In the genomic region with DNA sequence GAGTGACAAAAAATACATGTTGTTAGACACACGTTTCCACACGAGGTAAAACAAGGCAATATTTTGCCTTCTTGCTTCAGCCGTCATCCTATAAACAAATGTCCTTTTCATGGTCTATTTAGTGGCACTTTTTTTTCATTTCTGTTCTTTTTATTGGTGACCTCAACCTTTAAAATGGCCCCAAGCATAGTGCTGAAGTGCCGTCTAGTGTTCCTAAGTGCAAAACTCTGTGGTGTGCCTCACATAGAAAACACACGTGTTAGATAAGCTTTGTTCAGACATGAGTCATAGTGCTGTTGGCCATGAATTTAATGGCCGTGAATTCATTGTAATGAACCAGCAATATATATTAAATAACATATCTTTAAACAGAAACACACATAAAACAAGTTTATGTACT, we compare ENCODE assay signal across 18 cellular contexts. TPM values are rescaled to one million over a fixed set of nuclear protein-coding genes. Genes with fewer than 3 reads are reported as not detected.
DNase-seq lines count a peak whose midpoint lies in the region; ATAC-seq and TF ChIP-seq lines count a peak whose summit lies in the region.
"Had no signal": no experiment of that assay in that cellular context is flagged by ENCODE, and none has a peak within 500 bp of the region (broad histone marks: within the 10 kb centered on the region; RNA-seq: fewer than 3 reads in every experiment).

No MANE protein-coding gene starts in this region.

- H3K36me3 ChIP-seq in Karpas-422 (ENCODE audit: insufficient read depth, low read length): no peaks in the 10 kb centered on the region
- H3K36me3 ChIP-seq in smooth muscle cell (ENCODE audit: low read depth): no peaks in the 10 kb centered on the region

- no peaks in the 10 kb centered on the region for H3F3A ChIP-seq in smooth muscle cell (ENCODE audit: low read depth)

- H3K9me3 Mint-ChIP-seq in activated T-helper 1 cell treated with anti-CD3 and anti-CD28 coated beads, Interleukin-12 subunit alpha, Interleukin-12 subunit beta, Interleukin-2, Interleukin-4 antibody, amounts not matched to agents 30 ng/mL and 10 ng/mL and 1 ng/mL, durations not matched to agents 14 hours and 24 hours and 36 hours: no peaks in the 10 kb centered on the region
- H3K9me3 Mint-ChIP-seq: CD8-positive, alpha-beta T cell; dendritic cell treated with granulocyte-macrophage colony-stimulating factor and Interleukin-4, amounts not matched to agents 40 ng/mL and 50 ng/mL, for 4 days; memory B cell had no signal

- H4K20me1 ChIP-seq in Karpas-422 (ENCODE audit: insufficient read depth, low read depth, low read length) (no peaks in the 10 kb centered on the region), smooth muscle cell (ENCODE audit: low read depth) (no peaks in the 10 kb centered on the region)

- ATAC-seq in GM21737 (IDR thresholded peaks at IDR 0.05; ENCODE audit: unreplicated experiment): no peak
- ATAC-seq: CD8-positive, alpha-beta T cell had no signal

- no peak overlapping the region for H3K27ac Mint-ChIP-seq in activated T-helper 1 cell treated with anti-CD3 and anti-CD28 coated beads, Interleukin-12 subunit alpha, Interleukin-12 subunit beta, Interleukin-2, Interleukin-4 antibody, amounts not matched to agents 30 ng/mL and 10 ng/mL and 1 ng/mL, durations not matched to agents 14 hours and 24 hours and 36 hours
- H3K27ac Mint-ChIP-seq: CD8-positive, alpha-beta T cell; dendritic cell treated with granulocyte-macrophage colony-stimulating factor and Interleukin-4, amounts not matched to agents 40 ng/mL and 50 ng/mL, for 4 days; memory B cell had no signal

- H3K9ac ChIP-seq in Karpas-422 (ENCODE audit: low read length) (no peak overlapping the region), smooth muscle cell (ENCODE audit: low read depth) (no peak overlapping the region)

- H2AFZ ChIP-seq in Karpas-422 (ENCODE audit: low read length) (no peak overlapping the region), smooth muscle cell (ENCODE audit: low read depth) (no peak overlapping the region)

- DNase-seq in DMS53 (lab: John Stamatoyannopoulos, UW): peak; percentile 49
- no peak for DNase-seq in DMS53 treated with DMSO at 0.1 percent for 48 hours (lab: John Stamatoyannopoulos, UW; ENCODE audit: unreplicated experiment)
- peak; percentile 55 for DNase-seq in Karpas-422
- DNase-seq in epithelial cell of esophagus (ENCODE audit: low read depth): peak; percentile 38
- DNase-seq in smooth muscle cell (lab: John Stamatoyannopoulos, UW; ENCODE audit: unreplicated experiment): no peak
- DNase-seq in activated T-helper 1 cell treated with anti-CD3 and anti-CD28 coated beads, Interleukin-12 subunit alpha, Interleukin-12 subunit beta, Interleukin-2, Interleukin-4 antibody, amounts not matched to agents 30 ng/mL and 10 ng/mL and 1 ng/mL, durations not matched to agents 14 hours and 24 hours and 36 hours (ENCODE audit: low spot score): no peak
- no peak for DNase-seq in NOMO-1 (lab: John Stamatoyannopoulos, UW; ENCODE audit: unreplicated experiment in 2 of 2)
- DNase-seq: 8988T; activated T-cell treated with anti-CD3 and anti-CD28 coated beads, Interleukin-2, amount 50 U/mL, for 48 hours; amniotic stem cell; CD8-positive, alpha-beta T cell; NCI-H146; T-helper 9 cell had no signal

- H3K27me3 Mint-ChIP-seq in activated T-helper 1 cell treated with anti-CD3 and anti-CD28 coated beads, Interleukin-12 subunit alpha, Interleukin-12 subunit beta, Interleukin-2, Interleukin-4 antibody, amounts not matched to agents 30 ng/mL and 10 ng/mL and 1 ng/mL, durations not matched to agents 14 hours and 24 hours and 36 hours (ENCODE audit: insufficient read depth): peaks cover 36% of the 10 kb centered on the region

- WGBS in smooth muscle cell (ENCODE audit: low lambda C conversion rate): 36% methylated on average over 6 of the region's 6 CpGs

- no peaks in the 10 kb centered on the region for H3K9me2 ChIP-seq in Karpas-422 (replicated peaks; ENCODE audit: insufficient read depth, low read length)

- H3K79me2 ChIP-seq in Karpas-422 (ENCODE audit: low read length) (no peaks in the 10 kb centered on the region), smooth muscle cell (ENCODE audit: low read depth) (no peaks in the 10 kb centered on the region)

- intact Hi-C loops in activated T-helper 1 cell treated with anti-CD3 and anti-CD28 coated beads, Interleukin-12 subunit alpha, Interleukin-12 subunit beta, Interleukin-2, Interleukin-4 antibody, amounts not matched to agents 30 ng/mL and 10 ng/mL and 1 ng/mL, durations not matched to agents 14 hours and 24 hours and 36 hours (cut with micrococcal nuclease): loop anchor here (5.0 to 10.0 kb wide), 5 partner anchors 113 to 878 kb away; a partner anchor contains a TSS

- H3K4me1 Mint-ChIP-seq in activated T-helper 1 cell treated with anti-CD3 and anti-CD28 coated beads, Interleukin-12 subunit alpha, Interleukin-12 subunit beta, Interleukin-2, Interleukin-4 antibody, amounts not matched to agents 30 ng/mL and 10 ng/mL and 1 ng/mL, durations not matched to agents 14 hours and 24 hours and 36 hours (ENCODE audit: low read depth): no peaks in the 10 kb centered on the region
- H3K4me1 Mint-ChIP-seq: memory B cell had no signal

- no peak overlapping the region for H3K4me3 Mint-ChIP-seq in activated T-helper 1 cell treated with anti-CD3 and anti-CD28 coated beads, Interleukin-12 subunit alpha, Interleukin-12 subunit beta, Interleukin-2, Interleukin-4 antibody, amounts not matched to agents 30 ng/mL and 10 ng/mL and 1 ng/mL, durations not matched to agents 14 hours and 24 hours and 36 hours
- H3K4me3 Mint-ChIP-seq: CD8-positive, alpha-beta T cell; dendritic cell treated with granulocyte-macrophage colony-stimulating factor and Interleukin-4, amounts not matched to agents 40 ng/mL and 50 ng/mL, for 4 days; memory B cell had no signal

- H3K27me3 ChIP-seq in Karpas-422 (ENCODE audit: low read length): no peaks in the 10 kb centered on the region
- H3K27me3 ChIP-seq in smooth muscle cell (ENCODE audit: low read depth): no peaks in the 10 kb centered on the region

- H3K4me1 ChIP-seq in Karpas-422 (ENCODE audit: low read length) (peaks cover 24% of the 10 kb centered on the region), smooth muscle cell (ENCODE audit: low read depth) (peaks cover 8% of the 10 kb centered on the region)

- H3K9me3 ChIP-seq in Karpas-422 (ENCODE audit: low read length) (no peaks in the 10 kb centered on the region), smooth muscle cell (replicated peaks; ENCODE audit: low read depth) (no peaks in the 10 kb centered on the region)

- TF ChIP-seq CTCF in epithelial cell of esophagus (IDR thresholded peaks at IDR 0.05; ENCODE audit: insufficient read depth, low read depth, low read length, missing control alignments) (no peak), smooth muscle cell (IDR thresholded peaks at IDR 0.05; ENCODE audit: borderline replicate concordance, insufficient read depth, poor library complexity, severe bottlenecking) (peak; percentile 45)

- no peaks in the 10 kb centered on the region for H3K36me3 Mint-ChIP-seq in activated T-helper 1 cell treated with anti-CD3 and anti-CD28 coated beads, Interleukin-12 subunit alpha, Interleukin-12 subunit beta, Interleukin-2, Interleukin-4 antibody, amounts not matched to agents 30 ng/mL and 10 ng/mL and 1 ng/mL, durations not matched to agents 14 hours and 24 hours and 36 hours (ENCODE audit: low read depth)
- H3K36me3 Mint-ChIP-seq: CD8-positive, alpha-beta T cell; memory B cell had no signal

- H3K27ac ChIP-seq in Karpas-422 (ENCODE audit: low read length): no peak overlapping the region
- H3K27ac ChIP-seq in smooth muscle cell (ENCODE audit: low read depth): no peak overlapping the region

- H3K4me2 ChIP-seq in Karpas-422 (ENCODE audit: low read depth, low read length, poor library complexity, severe bottlenecking): no peak overlapping the region
- no peak overlapping the region for H3K4me2 ChIP-seq in smooth muscle cell

- H3K4me3 ChIP-seq in Karpas-422 (ENCODE audit: low read length) (no peak overlapping the region), epithelial cell of esophagus (ENCODE audit: low read length) (no peak overlapping the region), smooth muscle cell (no peak overlapping the region)

RNA-seq across cellular contexts. Expression of a gene that starts 15.6 kb away (rescaled TPM):
- not detected in 2 replicates for total RNA-seq in Karpas-422 (2014; rRNA removed; shearing (Covaris generic); ENCODE audit: low replicate concordance)
- total RNA-seq in smooth muscle cell: 0.13 and 1.7 TPM in 2 replicates
- polyA plus RNA-seq in smooth muscle cell: 0.26 and 1.6 TPM in 2 replicates
- total RNA-seq in activated T-helper 1 cell treated with anti-CD3 and anti-CD28 coated beads, Interleukin-12 subunit alpha, Interleukin-12 subunit beta, Interleukin-2, Interleukin-4 antibody, amounts not matched to agents 30 ng/mL and 10 ng/mL and 1 ng/mL, durations not matched to agents 14 hours and 24 hours and 36 hours: not detected in 2 replicates
- total RNA-seq: CD8-positive, alpha-beta T cell; fibroblast of lung; skeletal muscle tissue had no signal
- polyA plus RNA-seq: fibroblast of lung had no signal

RNA-seq across cellular contexts. Expression of a gene that starts 17.3 kb away (rescaled TPM):
- total RNA-seq in Karpas-422 (2014; rRNA removed; shearing (Covaris generic); ENCODE audit: low replicate concordance): not detected in 2 replicates
- 32.4 and 45.2 TPM in 2 replicates for total RNA-seq in smooth muscle cell
- 45.1 and 48.1 TPM in 2 replicates for polyA plus RNA-seq in smooth muscle cell
- 2.8 and 3.0 TPM in 2 replicates for total RNA-seq in activated T-helper 1 cell treated with anti-CD3 and anti-CD28 coated beads, Interleukin-12 subunit alpha, Interleukin-12 subunit beta, Interleukin-2, Interleukin-4 antibody, amounts not matched to agents 30 ng/mL and 10 ng/mL and 1 ng/mL, durations not matched to agents 14 hours and 24 hours and 36 hours
- total RNA-seq: CD8-positive, alpha-beta T cell had no signal

Comparison
In these comparisons a context has a peak if more than half of its experiments do, and no peak if none do; other contexts are left out.
1. DNase-seq: peak in DMS53 (single experiment), Karpas-422 (single experiment) and epithelial cell of esophagus (single experiment); none in DMS53 treated with DMSO at 0.1 percent for 48 hours (single experiment), smooth muscle cell (single experiment), activated T-helper 1 cell treated with anti-CD3 and anti-CD28 coated beads, Interleukin-12 subunit alpha, Interleukin-12 subunit beta, Interleukin-2, Interleukin-4 antibody, amounts not matched to agents 30 ng/mL and 10 ng/mL and 1 ng/mL, durations not matched to agents 14 hours and 24 hours and 36 hours (single experiment) and NOMO-1 (0 of 2).